In genomic region chr2:159728645-159729044, GRCh38 we compare ENCODE assay signal across 22 cellular contexts. TPM values are rescaled to one million over a fixed set of nuclear protein-coding genes. Genes with fewer than 3 reads are reported as not detected.
A peak's percentile ranks its signal among the peaks of the same experiment; 100 is the strongest.
DNase-seq lines count a peak whose midpoint lies in the region; ATAC-seq and TF ChIP-seq lines count a peak whose summit lies in the region.
"Had no signal": no experiment of that assay in that cellular context is flagged by ENCODE, and none has a peak within 500 bp of the region (broad histone marks: within the 10 kb centered on the region; RNA-seq: fewer than 3 reads in every experiment).

No MANE protein-coding gene starts in this region.

- H3K27ac Mint-ChIP-seq in activated naive CD8-positive, alpha-beta T cell: peak overlapping the region; percentile 25
- H3K27ac Mint-ChIP-seq in activated naive CD8-positive, alpha-beta T cell treated with anti-CD3 and anti-CD28 coated beads for 36 hours: no peak overlapping the region
- H3K27ac Mint-ChIP-seq in T-helper 17 cell (peak overlapping the region; percentile 9), osteocyte (ENCODE audit: unreplicated experiment) (peak overlapping the region; percentile 29)

- no peak for ATAC-seq in T-helper 17 cell
- ATAC-seq: PC-3 had no signal

- no peaks in the 10 kb centered on the region for H3K9me3 Mint-ChIP-seq in activated naive CD8-positive, alpha-beta T cell (ENCODE audit: low read depth)
- H3K9me3 Mint-ChIP-seq in activated naive CD8-positive, alpha-beta T cell treated with anti-CD3 and anti-CD28 coated beads for 36 hours: peaks cover 10% of the 10 kb centered on the region
- peaks cover 5% of the 10 kb centered on the region for H3K9me3 Mint-ChIP-seq in osteocyte (ENCODE audit: unreplicated experiment)

- no peaks in the 10 kb centered on the region for H3K9me3 ChIP-seq in T-helper 17 cell (ENCODE audit: control insufficient read depth, low read length, poor library complexity, severe bottlenecking)
- H3K9me3 ChIP-seq: BE2C, HAP-1, SJSA1 had no signal

- H3K4me1 Mint-ChIP-seq in activated naive CD8-positive, alpha-beta T cell (ENCODE audit: low read depth): peaks cover 53% of the 10 kb centered on the region
- H3K4me1 Mint-ChIP-seq in activated naive CD8-positive, alpha-beta T cell treated with anti-CD3 and anti-CD28 coated beads for 36 hours: peaks cover 46% of the 10 kb centered on the region
- H3K4me1 Mint-ChIP-seq in T-helper 17 cell (peaks cover 28% of the 10 kb centered on the region), osteocyte (ENCODE audit: unreplicated experiment) (peaks cover 23% of the 10 kb centered on the region)

- no peak for TF ChIP-seq CTCF in HL-60 (IDR thresholded peaks at IDR 0.05; ENCODE audit: insufficient read depth, low read length)
- TF ChIP-seq CTCF in osteocyte (IDR thresholded peaks at IDR 0.05): no peak
- no peak for TF ChIP-seq CTCF in foreskin fibroblast (IDR thresholded peaks at IDR 0.05; ENCODE audit: low read depth, low read length)

- H3K4me3 ChIP-seq in HL-60 (replicated peaks; ENCODE audit: insufficient read depth, low read length): no peak overlapping the region
- H3K4me3 ChIP-seq in foreskin fibroblast (ENCODE audit: low read depth in 1 of 2, low read length in 2 of 2): no peak overlapping the region
- H3K4me3 ChIP-seq: HAP-1, SJSA1 had no signal

- H3K27me3 ChIP-seq in HL-60 (ENCODE audit: insufficient read depth, poor library complexity, severe bottlenecking): no peaks in the 10 kb centered on the region
- H3K27me3 ChIP-seq: BE2C, SJSA1 had no signal

- H3K27ac ChIP-seq in HL-60 (replicated peaks): peak overlapping the region; percentile 35; the same call in 1 of the 2 replicates
- H3K27ac ChIP-seq: RWPE1, SJSA1 had no signal

- no peak overlapping the region for H3K4me3 Mint-ChIP-seq in activated naive CD8-positive, alpha-beta T cell
- H3K4me3 Mint-ChIP-seq in activated naive CD8-positive, alpha-beta T cell treated with anti-CD3 and anti-CD28 coated beads for 36 hours: no peak overlapping the region
- H3K4me3 Mint-ChIP-seq in T-helper 17 cell: no peak overlapping the region
- no peak overlapping the region for H3K4me3 Mint-ChIP-seq in osteocyte (ENCODE audit: unreplicated experiment)
- H3K4me3 Mint-ChIP-seq: CD8-positive, alpha-beta memory T cell; IgD-negative memory B cell had no signal

- no peaks in the 10 kb centered on the region for H3K27me3 Mint-ChIP-seq in activated naive CD8-positive, alpha-beta T cell
- no peaks in the 10 kb centered on the region for H3K27me3 Mint-ChIP-seq in activated naive CD8-positive, alpha-beta T cell treated with anti-CD3 and anti-CD28 coated beads for 36 hours
- no peaks in the 10 kb centered on the region for H3K27me3 Mint-ChIP-seq in T-helper 17 cell
- H3K27me3 Mint-ChIP-seq in osteocyte (ENCODE audit: unreplicated experiment): no peaks in the 10 kb centered on the region
- H3K27me3 Mint-ChIP-seq: CD8-positive, alpha-beta memory T cell; IgD-negative memory B cell had no signal

- no peak for DNase-seq in activated naive CD8-positive, alpha-beta T cell treated with anti-CD3 and anti-CD28 coated beads for 36 hours
- DNase-seq in HL-60 (ENCODE audit: low read depth in 1 of 2, low spot score in 1 of 2): peak in 1 of 2 experiments; percentile 56
- DNase-seq in T-helper 17 cell: no peak
- no peak for DNase-seq in osteocyte (ENCODE audit: extremely low spot score, unreplicated experiment)
- no peak for DNase-seq in foreskin fibroblast
- DNase-seq in NCI-H2171 (lab: John Stamatoyannopoulos, UW): no peak
- DNase-seq: BE2C; CD8-positive, alpha-beta memory T cell; DMS79 treated with DMSO at 0.1 percent for 48 hours; Kasumi-1; MM.1S; NCI-H1417 treated with DMSO at 0.1 percent for 48 hours; NCI-H2029; NCI-H2171 treated with DMSO at 0.1 percent for 48 hours; NCI-H446 treated with DMSO at 0.1 percent for 48 hours; NK-92 treated with Interleukin-12 subunit alpha and Interleukin-12 subunit beta, amount 100 ng/mL, for 24 hours had no signal

- H3K36me3 Mint-ChIP-seq in activated naive CD8-positive, alpha-beta T cell: peaks cover 17% of the 10 kb centered on the region
- peaks cover 63% of the 10 kb centered on the region for H3K36me3 Mint-ChIP-seq in activated naive CD8-positive, alpha-beta T cell treated with anti-CD3 and anti-CD28 coated beads for 36 hours
- H3K36me3 Mint-ChIP-seq in T-helper 17 cell (ENCODE audit: low read depth) (peaks cover 10% of the 10 kb centered on the region), osteocyte (ENCODE audit: unreplicated experiment) (peaks cover 46% of the 10 kb centered on the region)

RNA-seq across cellular contexts. Expression of gene MARCHF7, which starts 16.3 kb away (rescaled TPM):
- total RNA-seq in activated naive CD8-positive, alpha-beta T cell treated with anti-CD3 and anti-CD28 coated beads for 36 hours: 10 to 100 TPM; 85.4 to 86.8 TPM
- total RNA-seq in T-helper 17 cell (10 to 100 TPM; 62.0 to 69.4 TPM), osteocyte (89.5 and 92.8 TPM in 2 replicates)
